Comparison of ENCODE assay signal across 1 cellular context in genomic region chr3:168134931-168135330, GRCh38.
TF ChIP-seq lines count a peak whose summit lies in the region.

No MANE protein-coding gene starts in this region.

TF ChIP-seq in K562, 482 proteins besides CTCF, POLR2A, EP300 and RAD21 (continued from another document):
- no peak for TF ChIP-seq ZNF318 (IDR thresholded peaks at IDR 0.05; ENCODE audit: borderline replicate concordance in 1 of 2, low read depth in 1 of 2)
- no peak for TF ChIP-seq U2AF2 (optimal IDR thresholded peaks at IDR 0.05; ENCODE audit: low read depth, low read length)
- no peak for TF ChIP-seq ZNF124 (CRISPR knock-in tag; IDR thresholded peaks at IDR 0.05)
- TF ChIP-seq HNRNPLL (IDR thresholded peaks at IDR 0.05; ENCODE audit: low read depth, low read length, poor library complexity, severe bottlenecking) = no peak
- no peak for TF ChIP-seq ZNF384 (IDR thresholded peaks at IDR 0.05; ENCODE audit: low read depth, low read length)
- no peak for TF ChIP-seq MTA1 (IDR thresholded peaks at IDR 0.05; ENCODE audit: borderline replicate concordance)
- TF ChIP-seq KLF1 (tag; IDR thresholded peaks at IDR 0.05) = no peak
- TF ChIP-seq PTRF (tag; IDR thresholded peaks at IDR 0.05) = no peak
- no peak for TF ChIP-seq HOMEZ (CRISPR knock-in tag; IDR thresholded peaks at IDR 0.05)
- no peak for TF ChIP-seq PHTF2 (CRISPR knock-in tag; IDR thresholded peaks at IDR 0.05)
- no peak for TF ChIP-seq ZBTB17 (CRISPR knock-in tag; IDR thresholded peaks at IDR 0.05)
- no peak for TF ChIP-seq XRCC3 (IDR thresholded peaks at IDR 0.05)
- no peak for TF ChIP-seq ZNF24 (IDR thresholded peaks at IDR 0.05)
- no peak for TF ChIP-seq ZNF232 (CRISPR knock-in tag; IDR thresholded peaks at IDR 0.05)
- TF ChIP-seq RREB1 (CRISPR knock-in tag; IDR thresholded peaks at IDR 0.05) = no peak
- TF ChIP-seq PURB (CRISPR knock-in tag; IDR thresholded peaks at IDR 0.05; ENCODE audit: low read depth) = no peak
- no peak for TF ChIP-seq TCF7 (IDR thresholded peaks at IDR 0.05; ENCODE audit: borderline replicate concordance)
